Comparison of ENCODE assay signal across 27 cellular contexts in the genomic region with DNA sequence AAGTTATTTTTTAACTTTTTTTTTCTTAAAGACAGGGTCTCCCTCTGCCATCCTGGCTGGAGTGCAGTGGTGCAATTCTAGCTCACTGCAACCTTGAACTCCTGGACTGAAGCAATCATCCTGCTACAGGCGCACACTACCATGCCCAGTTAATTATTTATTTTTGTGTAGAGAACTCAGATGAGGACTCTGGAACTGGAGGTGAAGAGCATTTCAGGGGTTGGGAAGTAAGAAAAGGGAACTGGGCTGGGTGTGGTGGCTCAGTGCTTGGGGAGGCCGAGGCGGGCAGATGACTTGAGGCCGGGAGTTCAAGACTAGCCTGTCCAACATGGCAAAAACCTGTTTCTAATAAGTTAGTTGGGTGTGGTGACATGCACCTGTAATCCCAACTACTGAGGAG. TPM values are rescaled to one million over a fixed set of nuclear protein-coding genes. Genes with fewer than 3 reads are reported as not detected.
"Had no signal": no experiment of that assay in that cellular context is flagged by ENCODE, and none has a peak within 500 bp of the region (broad histone marks: within the 10 kb centered on the region; RNA-seq: fewer than 3 reads in every experiment).

No MANE protein-coding gene starts in this region.

- H3K9me3 ChIP-seq: colonic mucosa, esophagus squamous epithelium, gastrocnemius medialis, heart right ventricle, left ventricle myocardium inferior had no signal

- H3K4me3 ChIP-seq: colonic mucosa, esophagus squamous epithelium, gastrocnemius medialis, heart right ventricle, left ventricle myocardium inferior, lung had no signal

- H3K27ac Mint-ChIP-seq: dendritic cell treated with granulocyte-macrophage colony-stimulating factor and Interleukin-4, amounts not matched to agents 40 ng/mL and 50 ng/mL, for 4 days; effector memory CD8-positive, alpha-beta T cell; endodermal cell; memory B cell; naive thymus-derived CD4-positive, alpha-beta T cell had no signal

- H3K4me3 Mint-ChIP-seq: dendritic cell treated with granulocyte-macrophage colony-stimulating factor and Interleukin-4, amounts not matched to agents 40 ng/mL and 50 ng/mL, for 4 days; effector memory CD8-positive, alpha-beta T cell; endodermal cell; memory B cell; naive thymus-derived CD4-positive, alpha-beta T cell had no signal

- H3K27ac ChIP-seq: colonic mucosa, epithelial cell of prostate, esophagus squamous epithelium, gastrocnemius medialis, heart right ventricle, left ventricle myocardium inferior had no signal

- H3K27me3 Mint-ChIP-seq: dendritic cell treated with granulocyte-macrophage colony-stimulating factor and Interleukin-4, amounts not matched to agents 40 ng/mL and 50 ng/mL, for 4 days had no signal

- H3K36me3 ChIP-seq: colonic mucosa, esophagus squamous epithelium, gastrocnemius medialis, heart right ventricle, left ventricle myocardium inferior had no signal

- H3K4me1 ChIP-seq: colonic mucosa, esophagus squamous epithelium, gastrocnemius medialis, heart right ventricle, left ventricle myocardium inferior had no signal

- ATAC-seq: effector memory CD8-positive, alpha-beta T cell; esophagus mucosa; gastrocnemius medialis; heart right ventricle; left cardiac atrium; naive thymus-derived CD4-positive, alpha-beta T cell had no signal

- H3K9me3 Mint-ChIP-seq: dendritic cell treated with granulocyte-macrophage colony-stimulating factor and Interleukin-4, amounts not matched to agents 40 ng/mL and 50 ng/mL, for 4 days; effector memory CD8-positive, alpha-beta T cell; endodermal cell had no signal

- H3K36me3 Mint-ChIP-seq: memory B cell; naive thymus-derived CD4-positive, alpha-beta T cell had no signal

- DNase-seq: colonic mucosa; cortex of kidney; effector CD8-positive, alpha-beta T cell; effector memory CD8-positive, alpha-beta T cell; endodermal cell; erythroblast; esophagus squamous epithelium; foreskin fibroblast; foreskin melanocyte; gastrocnemius medialis; glutamatergic neuron; heart right ventricle; hippocampal formation; left cardiac atrium; left ventricle myocardium inferior; mammary epithelial cell; mesendoderm; midbrain; naive thymus-derived CD4-positive, alpha-beta T cell had no signal

- H3K4me1 Mint-ChIP-seq: endodermal cell; memory B cell; naive thymus-derived CD4-positive, alpha-beta T cell had no signal

- H3K27me3 ChIP-seq: colonic mucosa, gastrocnemius medialis had no signal

RNA-seq across cellular contexts. Expression of gene SLC35F3, which starts 28.9 kb away (rescaled TPM):
- total RNA-seq: dermis microvascular lymphatic vessel endothelial cell, glomerular endothelial cell, left ventricle myocardium inferior, mononuclear cell had no signal
